Comparison of ENCODE assay signal across 24 cellular contexts in genomic region chr7:81721428-81721827, GRCh38. TPM values are rescaled to one million over a fixed set of nuclear protein-coding genes. Genes with fewer than 3 reads are reported as not detected.
DNase-seq lines count a peak whose midpoint lies in the region; ATAC-seq, FAIRE-seq and TF ChIP-seq lines count a peak whose summit lies in the region.
"Had no signal": no experiment of that assay in that cellular context is flagged by ENCODE, and none has a peak within 500 bp of the region (broad histone marks: within the 10 kb centered on the region; RNA-seq: fewer than 3 reads in every experiment).

No MANE protein-coding gene starts in this region.

- ATAC-seq in PC-3 (peak; percentile 52), GM21367 (IDR thresholded peaks at IDR 0.05; ENCODE audit: unreplicated experiment) (no peak), left cardiac atrium (no peak)
- ATAC-seq: effector memory CD8-positive, alpha-beta T cell; HCT116; psoas muscle had no signal

- peak overlapping the region; percentile 29 for H3K27ac ChIP-seq in PC-3 (ENCODE audit: low read length)
- H3K27ac ChIP-seq in Peyer's patch: no peak overlapping the region
- H3K27ac ChIP-seq: breast epithelium, coronary artery, esophagus squamous epithelium, psoas muscle, RWPE1, skin epidermis had no signal

- H3K36me3 ChIP-seq in PC-3 (ENCODE audit: low read depth, low read length): no peaks in the 10 kb centered on the region
- no peaks in the 10 kb centered on the region for H3K36me3 ChIP-seq in Peyer's patch
- H3K36me3 ChIP-seq: breast epithelium, esophagus squamous epithelium had no signal

- FAIRE-seq in G401.6 (lab: Jason Lieb, UNC): peak; percentile 36

- no peak overlapping the region for H3K4me3 ChIP-seq in PC-3 (ENCODE audit: low read length)
- no peak overlapping the region for H3K4me3 ChIP-seq in fibroblast of mammary gland (ENCODE audit: control insufficient read depth, low read depth, low read length)
- H3K4me3 ChIP-seq in Peyer's patch: no peak overlapping the region
- H3K4me3 ChIP-seq: breast epithelium, coronary artery, esophagus squamous epithelium, psoas muscle, skin epidermis had no signal

- POLR2A ChIA-PET in PC-3 (lab: Charles Lee; ENCODE audit: unreplicated experiment): interaction anchor here (0.6 kb wide), 1 partner anchor 230 kb away, joined by 3 read pairs; no protein-coding TSS in a partner anchor

- H3F3A ChIP-seq in PC-3 (ENCODE audit: low read length, unreplicated experiment): no peaks in the 10 kb centered on the region

- no peaks in the 10 kb centered on the region for H3K79me2 ChIP-seq in PC-3 (ENCODE audit: low read length)

- H3K9me2 ChIP-seq in PC-3 (replicated peaks; ENCODE audit: low read length): no peaks in the 10 kb centered on the region

- H3K9me3 ChIP-seq in PC-3 (ENCODE audit: low read length): no peaks in the 10 kb centered on the region
- no peaks in the 10 kb centered on the region for H3K9me3 ChIP-seq in Peyer's patch
- H3K9me3 ChIP-seq: breast epithelium, esophagus squamous epithelium, psoas muscle had no signal

- BruUV-seq in PC-3 (replicated peaks; lab: Mats Ljungman, UMichigan): no TSS peak

- TF ChIP-seq CTCF in PC-3 (conservative IDR thresholded peaks at IDR 0.05; ENCODE audit: low read depth, low read length): no peak
- TF ChIP-seq CTCF in fibroblast of mammary gland (conservative IDR thresholded peaks at IDR 0.05; ENCODE audit: control insufficient read depth, insufficient read depth, low read depth, low read length): no peak
- TF ChIP-seq CTCF in Peyer's patch (IDR thresholded peaks at IDR 0.05): no peak

- H3K9ac ChIP-seq in PC-3 (ENCODE audit: low read length): no peak overlapping the region

- CTCF ChIA-PET in PC-3 (lab: Charles Lee): no interaction called here

- no peak overlapping the region for H2AFZ ChIP-seq in PC-3 (ENCODE audit: low read length)

- no peak for TF ChIP-seq POLR2A in Peyer's patch (IDR thresholded peaks at IDR 0.05)

- H4K20me1 ChIP-seq in PC-3 (ENCODE audit: low read length): no peaks in the 10 kb centered on the region

- DNase-seq in PC-3 (peak; percentile 72), fibroblast of mammary gland (ENCODE audit: low read depth) (peak; percentile 56), putamen (ENCODE audit: low spot score) (peak; percentile 13), activated gamma-delta T cell (lab: John Stamatoyannopoulos, UW) (no peak), Peyer's patch (no peak), left cardiac atrium (no peak)
- DNase-seq: activated CD4-positive, alpha-beta T cell treated with anti-CD3 and anti-CD28 coated beads, Interleukin-2, amount 50 U/mL, for 1 hour; activated naive CD4-positive, alpha-beta T cell treated with anti-CD3 and anti-CD28 coated beads, Interleukin-2, amount 10 ng/mL, durations not matched to agents 7 days and 5 days; amniotic stem cell; DND-41; effector memory CD8-positive, alpha-beta T cell; esophagus squamous epithelium; KG1; kidney glomerular epithelial cell; NCI-H526; psoas muscle had no signal

- H3K27me3 ChIP-seq in PC-3 (ENCODE audit: low read length) (no peaks in the 10 kb centered on the region), Peyer's patch (no peaks in the 10 kb centered on the region)
- H3K27me3 ChIP-seq: breast epithelium, esophagus squamous epithelium had no signal

- intact Hi-C loops in PC-3 (cut with micrococcal nuclease) (no loop called here), left cardiac atrium (cut with DNase I) (no loop called here)

- H3K4me1 ChIP-seq in PC-3 (ENCODE audit: insufficient read depth, low read length) (peaks cover 29% of the 10 kb centered on the region), Peyer's patch (no peaks in the 10 kb centered on the region)
- H3K4me1 ChIP-seq: breast epithelium, esophagus squamous epithelium, psoas muscle had no signal

- no peak overlapping the region for H3K4me2 ChIP-seq in PC-3 (ENCODE audit: low read length)

RNA-seq across cellular contexts. Expression of gene HGF, which starts 48.4 kb away (rescaled TPM):
- total RNA-seq in PC-3 (2014; rRNA removed) (0.15 TPM in 1 of 2 replicates, not detected in the other), Peyer's patch (1 to 10 TPM in 3 of 4 donors, under 1 TPM in 1; 0.88 to 5.0 (median 3.8) TPM), left cardiac atrium (1 to 10 TPM; 5.6 to 6.0 TPM)
- total RNA-seq: HT-29 had no signal

Comparison
In these comparisons a context has a peak if more than half of its experiments do, and no peak if none do; other contexts are left out.
1. DNase-seq: peak in PC-3 (single experiment), fibroblast of mammary gland (single experiment) and putamen (single experiment); none in activated gamma-delta T cell (single experiment), Peyer's patch (0 of 3) and left cardiac atrium (single experiment).